Comparison of ENCODE assay signal across 7 cellular contexts in genomic region chr6:7389451-7390217, GRCh38.
DNase-seq lines count a peak whose midpoint lies in the region; ATAC-seq and TF ChIP-seq lines count a peak whose summit lies in the region.

Gene CAGE1, minus strand, starts transcription at chr6:7389742. Its CDS starts 2,569 bp downstream, at chr6:7387173.
Gene RIOK1, plus strand, starts transcription at chr6:7389808. Its CDS starts 195 bp downstream, at chr6:7390003.

- TF ChIP-seq CTCF in retinal pigment epithelial cell (conservative IDR thresholded peaks at IDR 0.05; ENCODE audit: low read depth, low read length): peak; percentile 29

- ATAC-seq in GM18508 (IDR thresholded peaks at IDR 0.05; ENCODE audit: insufficient read depth, unreplicated experiment): peak; percentile 91
- ATAC-seq in HG02981 (IDR thresholded peaks at IDR 0.05; ENCODE audit: unreplicated experiment): peak; percentile 97

- DNase-seq in NCI-H2029 (lab: John Stamatoyannopoulos, UW) (peak; percentile 98), T-helper 9 cell (peak; percentile 91), astrocyte of the hippocampus (ENCODE audit: low read depth, low spot score) (peak; percentile 98), hypothalamus (lab: John Stamatoyannopoulos, UW) (peak; percentile 41 to 96 (median 88)), retinal pigment epithelial cell (ENCODE audit: low read depth) (peak; percentile 85)

- H3K4me3 ChIP-seq in retinal pigment epithelial cell (ENCODE audit: low read length): peak within 1 kb of the TSS; percentile 92

Comparison
In these comparisons a context has a peak if more than half of its experiments do, and no peak if none do; other contexts are left out.
1. Peak in every context shown above with its lines: DNase-seq, ATAC-seq and H3K4me3 ChIP-seq.